ENCODE assay signal across 8 cellular contexts in the genomic region with DNA sequence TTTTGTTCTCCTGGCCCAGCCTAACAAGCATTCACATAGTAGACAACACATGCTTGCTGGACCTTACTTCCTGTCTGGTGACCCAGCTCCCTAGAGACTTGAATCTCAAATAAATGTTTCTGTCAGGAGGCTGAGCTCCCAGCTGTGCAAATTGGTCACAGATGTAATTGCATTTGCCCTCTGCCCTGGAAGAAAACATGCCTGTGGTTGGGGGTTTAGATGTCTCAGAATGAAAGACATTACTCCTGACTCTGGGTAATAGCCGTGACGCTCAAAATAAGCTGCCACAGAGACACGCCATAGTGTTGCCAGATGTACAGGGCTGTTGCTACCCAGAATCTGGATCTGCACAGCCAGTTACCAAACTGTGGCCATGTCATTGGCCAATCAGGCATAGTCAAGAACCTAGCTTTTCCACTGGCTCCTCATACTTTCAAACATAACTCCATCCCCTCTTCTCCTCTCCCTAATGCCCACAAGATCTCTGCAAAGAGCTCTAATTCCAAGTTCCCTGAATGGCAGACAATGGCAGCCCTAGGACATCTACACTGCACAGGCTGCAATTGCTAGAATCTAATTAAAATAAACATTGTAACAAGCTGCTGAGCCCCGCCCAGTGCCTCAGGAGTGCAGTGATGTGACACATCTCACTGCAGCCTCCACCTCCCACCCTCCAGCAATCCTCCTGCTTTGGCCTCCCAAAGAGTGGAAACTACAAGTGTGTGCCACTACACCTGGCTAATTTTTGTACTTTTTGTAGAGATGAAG. TPM values are rescaled to one million over a fixed set of nuclear protein-coding genes. Genes with fewer than 3 reads are reported as not detected.
DNase-seq lines count a peak whose midpoint lies in the region; ATAC-seq and TF ChIP-seq lines count a peak whose summit lies in the region.

No MANE protein-coding gene starts in this region.

- no peak overlapping the region for H3K56ac ChIP-seq in IMR-90 (ENCODE audit: extremely low read depth, insufficient read depth, low read length)

- no peak overlapping the region for H3K4me2 ChIP-seq in IMR-90 (ENCODE audit: low read depth, low read length)
- H3K4me2 ChIP-seq in smooth muscle cell, result no peak overlapping the region

- POLR2A ChIA-PET in IMR-90 (lab: Charles Lee; ENCODE audit: unreplicated experiment), result no interaction called here

- TF ChIP-seq EP300 in tibial nerve (IDR thresholded peaks at IDR 0.05), result peak in 1 of 2 donors; percentile 23
- TF ChIP-seq EP300 in sigmoid colon (IDR thresholded peaks at IDR 0.05), result no peak

- no peak overlapping the region; the same call in 1 of the 2 replicates for H2AK5ac ChIP-seq in IMR-90 (ENCODE audit: low read depth, low read length)

- TF ChIP-seq POLR2A in IMR-90 (IDR thresholded peaks at IDR 0.05; ENCODE audit: low read depth, low read length) (no peak), tibial nerve (IDR thresholded peaks at IDR 0.05) (no peak), sigmoid colon (IDR thresholded peaks at IDR 0.05) (no peak)

- peaks cover 9% of the 10 kb centered on the region for H3K27me3 ChIP-seq in IMR-90 (ENCODE audit: control insufficient read depth, insufficient read depth, low read length)
- no peaks in the 10 kb centered on the region for H3K27me3 ChIP-seq in smooth muscle cell (ENCODE audit: low read depth)
- peaks cover 0 to 11% of the 10 kb centered on the region in 2 donors for H3K27me3 ChIP-seq in tibial nerve
- H3K27me3 ChIP-seq in left lung, result no peaks in the 10 kb centered on the region
- no peaks in the 10 kb centered on the region for H3K27me3 ChIP-seq in sigmoid colon

- H3K4ac ChIP-seq in IMR-90 (ENCODE audit: low read depth, low read length), result peak overlapping the region; percentile 25; the same call in 1 of the 2 replicates

- H2BK120ac ChIP-seq in IMR-90 (ENCODE audit: low read depth, low read length), result peak overlapping the region; percentile 38; the same call in 1 of the 2 replicates

- H3K4me1 ChIP-seq in IMR-90 (ENCODE audit: control insufficient read depth, insufficient read depth, low read length) (0 out of 2 replicates have a peak, but pooled peaks cover 4% of the 10 kb centered on the region), smooth muscle cell (ENCODE audit: low read depth) (no peaks in the 10 kb centered on the region), tibial nerve (peaks cover 0 to 3% (median 0%) of the 10 kb centered on the region in 4 donors), left lung (peaks cover 0 to 2% of the 10 kb centered on the region in 2 donors), sigmoid colon (no peaks in the 10 kb centered on the region)

- no peak overlapping the region for H2BK5ac ChIP-seq in IMR-90 (ENCODE audit: low read depth, low read length, poor library complexity, severe bottlenecking)

- no peak overlapping the region for H3K4me3 ChIP-seq in IMR-90 (ENCODE audit: insufficient read depth, low read depth, low read length)
- H3K4me3 ChIP-seq in coronary artery, result no peak overlapping the region
- no peak overlapping the region for H3K4me3 ChIP-seq in smooth muscle cell
- no peak overlapping the region for H3K4me3 ChIP-seq in tibial nerve
- no peak overlapping the region for H3K4me3 ChIP-seq in left lung
- H3K4me3 ChIP-seq in sigmoid colon, result no peak overlapping the region

- no peak overlapping the region for H3K23ac ChIP-seq in IMR-90 (ENCODE audit: low read depth, low read length)

- no peaks in the 10 kb centered on the region for H3K36me3 ChIP-seq in IMR-90 (ENCODE audit: control insufficient read depth, insufficient read depth, low read length)
- no peaks in the 10 kb centered on the region for H3K36me3 ChIP-seq in smooth muscle cell (ENCODE audit: low read depth)
- no peaks in the 10 kb centered on the region for H3K36me3 ChIP-seq in tibial nerve
- H3K36me3 ChIP-seq in left lung, result no peaks in the 10 kb centered on the region
- no peaks in the 10 kb centered on the region for H3K36me3 ChIP-seq in sigmoid colon

- peak overlapping the region; percentile 21; the same call in 1 of the 2 replicates for H4K91ac ChIP-seq in IMR-90 (ENCODE audit: insufficient read depth, low read depth, low read length)

- ATAC-seq in GM21529 (IDR thresholded peaks at IDR 0.05; ENCODE audit: unreplicated experiment), result peak; percentile 90
- peak; percentile 62 for ATAC-seq in IMR-90 (ENCODE audit: low read depth)
- no peak for ATAC-seq in left lung

- no peak for TF ChIP-seq RAD21 in IMR-90 (IDR thresholded peaks at IDR 0.05; ENCODE audit: low read length)

- no peaks in the 10 kb centered on the region for H3K79me2 ChIP-seq in smooth muscle cell (ENCODE audit: low read depth)

- dilution Hi-C loops in IMR-90 (cut with HindIII; ENCODE audit: low sequenced_read_pairs, unreplicated experiment), result no loop called here

- H2BK15ac ChIP-seq in IMR-90 (ENCODE audit: low read depth, low read length), result no peak overlapping the region

- in situ Hi-C loops in IMR-90 (cut with MboI; ENCODE audit: low sequenced_read_pairs), result loop anchor here (5.0 kb wide), 1 partner anchor 513 kb away; no protein-coding TSS in a partner anchor

- H2AFZ ChIP-seq in IMR-90 (replicated peaks; ENCODE audit: low read length, poor library complexity) (peak overlapping the region; percentile 79), smooth muscle cell (ENCODE audit: low read depth) (peak overlapping the region; percentile 59)

- CTCF ChIA-PET in IMR-90 (lab: Yijun Ruan, JAX), result interaction anchor here (0.6 to 1.6 kb wide), 8 partner anchors 15 to 1540 kb away, joined by 3 to 9 read pairs (median 3); no protein-coding TSS in a partner anchor

- 21% methylated on average over 3 of the region's 4 CpGs; no CpG with 5 or more reads in 1 of the 2 experiments for WGBS in IMR-90 (ENCODE audit: extremely low coverage in 2 of 2, insufficient read length in 1 of 2), 2 experiments
- 32% methylated on average over 4 of the region's 4 CpGs for WGBS in smooth muscle cell (ENCODE audit: low lambda C conversion rate)
- WGBS in tibial nerve, 2 donors, result 68 to 70% methylated on average over 4 of the region's 4 CpGs
- 66 to 74% methylated on average over 4 of the region's 4 CpGs for WGBS in sigmoid colon, 2 donors

- BruUV-seq in IMR-90 (replicated peaks; lab: Mats Ljungman, UMichigan), result no TSS peak

- peak overlapping the region; percentile 24 to 37; a peak in 2 of 4 replicates for H4K8ac ChIP-seq in IMR-90 (ENCODE audit: low read depth in 2 of 2, low read length in 2 of 2)

- H2AK9ac ChIP-seq in IMR-90 (replicated peaks; ENCODE audit: low read depth, low read length, poor library complexity), result peak overlapping the region; percentile 16

- H2BK20ac ChIP-seq in IMR-90 (ENCODE audit: low read depth, low read length), result peak overlapping the region; percentile 53; the same call in 1 of the 2 replicates

- H3K9me3 ChIP-seq in IMR-90 (ENCODE audit: control insufficient read depth, insufficient read depth, low read length) (no peaks in the 10 kb centered on the region), smooth muscle cell (replicated peaks; ENCODE audit: low read depth) (no peaks in the 10 kb centered on the region), tibial nerve (no peaks in the 10 kb centered on the region), left lung (no peaks in the 10 kb centered on the region), sigmoid colon (no peaks in the 10 kb centered on the region)

- no peak overlapping the region for H3K9ac ChIP-seq in IMR-90 (ENCODE audit: low read depth, low read length)
- H3K9ac ChIP-seq in smooth muscle cell (ENCODE audit: low read depth), result peak overlapping the region; percentile 39

- peaks cover 8% of the 10 kb centered on the region; the same call in 1 of the 2 replicates for H3K9me1 ChIP-seq in IMR-90 (ENCODE audit: insufficient read depth, low read length)

- DNase-seq in GM04503 (ENCODE audit: low read depth) (peak; percentile 99), IMR-90 (peak; percentile 91), coronary artery (ENCODE audit: low spot score) (no peak), smooth muscle cell (lab: John Stamatoyannopoulos, UW; ENCODE audit: unreplicated experiment) (no peak), tibial nerve (ENCODE audit: low spot score in 2 of 2) (no peak), left lung (no peak), sigmoid colon (no peak)

- H4K5ac ChIP-seq in IMR-90 (ENCODE audit: low read depth, low read length), result peak overlapping the region; percentile 1; the same call in 1 of the 2 replicates

- peak overlapping the region; percentile 20; the same call in 1 of the 2 replicates for H3K27ac ChIP-seq in IMR-90 (ENCODE audit: insufficient read depth, low read length)
- peak overlapping the region; percentile 48 to 79 for H3K27ac ChIP-seq in coronary artery
- H3K27ac ChIP-seq in smooth muscle cell (ENCODE audit: low read depth), result peak overlapping the region; percentile 83
- no peak overlapping the region for H3K27ac ChIP-seq in tibial nerve
- no peak overlapping the region for H3K27ac ChIP-seq in left lung
- no peak overlapping the region for H3K27ac ChIP-seq in sigmoid colon

- peaks cover 3% of the 10 kb centered on the region for H3F3A ChIP-seq in smooth muscle cell (ENCODE audit: low read depth)

- intact Hi-C loops in IMR-90 (cut with micrococcal nuclease), result loop anchor here (1.0 kb wide), 1 partner anchor 514 kb away; no protein-coding TSS in a partner anchor
- intact Hi-C loops in left lung (cut with DNase I), result no loop called here
- intact Hi-C loops in sigmoid colon (cut with DNase I), result loop anchor here (1.0 to 5.0 kb wide), 2 partner anchors 78 to 514 kb away; partner anchors contain the start of gene MYLIP

- TF ChIP-seq CTCF in IMR-90 (conservative IDR thresholded peaks at IDR 0.05; ENCODE audit: low read depth, low read length) (no peak), coronary artery (IDR thresholded peaks at IDR 0.05) (no peak), smooth muscle cell (IDR thresholded peaks at IDR 0.05; ENCODE audit: borderline replicate concordance, insufficient read depth, poor library complexity, severe bottlenecking) (no peak), tibial nerve (IDR thresholded peaks at IDR 0.05) (no peak), left lung (IDR thresholded peaks at IDR 0.05) (no peak), sigmoid colon (IDR thresholded peaks at IDR 0.05) (no peak)

- H3K18ac ChIP-seq in IMR-90 (ENCODE audit: low read depth, low read length), result no peak overlapping the region

- no peak overlapping the region; the same call in 1 of the 2 replicates for H3K14ac ChIP-seq in IMR-90 (replicated peaks; ENCODE audit: low read depth, low read length)

- no peaks in the 10 kb centered on the region for H3K79me1 ChIP-seq in IMR-90 (ENCODE audit: low read depth in 1 of 2, low read length in 2 of 2)

- H4K20me1 ChIP-seq in IMR-90 (ENCODE audit: insufficient read depth, low read length) (no peaks in the 10 kb centered on the region), smooth muscle cell (ENCODE audit: low read depth) (no peaks in the 10 kb centered on the region)

RNA-seq across cellular contexts. Expression of gene GMPR, which starts 32.8 kb away (rescaled TPM):
- total RNA-seq in IMR-90 (2012; rRNA removed) (6.3 and 6.7 TPM in 2 replicates), smooth muscle cell (1.3 TPM in 1 of 2 replicates, not detected in the other), tibial nerve (10 to 100 TPM; 14.0 to 21.8 (median 15.8) TPM), left lung (10 to 100 TPM; 11.6 to 16.1 TPM), sigmoid colon (10 to 100 TPM; 15.0 to 26.5 (median 18.4) TPM)
- polyA plus RNA-seq in IMR-90 (2012; rRNA removed) (7.0 and 8.6 TPM in 2 replicates), smooth muscle cell (0.74 and 2.6 TPM in 2 replicates), sigmoid colon (1 to 10 TPM; 2.8 to 7.7 (median 3.0) TPM)
- 7.0 and 10.0 TPM in 2 replicates for polyA plus RNA-seq in IMR-90 (2012; cell fraction: cytosol; rRNA removed)
- 3.7 and 5.9 TPM in 2 replicates for polyA plus RNA-seq in IMR-90 (2012; cell fraction: nucleus; rRNA removed; ENCODE audit: low replicate concordance)

Comparison
In these comparisons a context has a peak if more than half of its experiments do, and no peak if none do; other contexts are left out.
1. DNase-seq: peak in GM04503 (single experiment) and IMR-90 (single experiment); none in coronary artery (single experiment), smooth muscle cell (single experiment), tibial nerve (0 of 2), left lung (0 of 2) and sigmoid colon (single experiment).
2. H3K27ac ChIP-seq: peak in IMR-90 (single experiment), coronary artery (2 of 2) and smooth muscle cell (single experiment); none in tibial nerve (0 of 4), left lung (0 of 2) and sigmoid colon (0 of 4).
3. intact Hi-C loops: an anchor here in IMR-90 (1.0 kb wide) and sigmoid colon (1.0 to 5.0 kb wide); none called in left lung.